In the genomic region with DNA sequence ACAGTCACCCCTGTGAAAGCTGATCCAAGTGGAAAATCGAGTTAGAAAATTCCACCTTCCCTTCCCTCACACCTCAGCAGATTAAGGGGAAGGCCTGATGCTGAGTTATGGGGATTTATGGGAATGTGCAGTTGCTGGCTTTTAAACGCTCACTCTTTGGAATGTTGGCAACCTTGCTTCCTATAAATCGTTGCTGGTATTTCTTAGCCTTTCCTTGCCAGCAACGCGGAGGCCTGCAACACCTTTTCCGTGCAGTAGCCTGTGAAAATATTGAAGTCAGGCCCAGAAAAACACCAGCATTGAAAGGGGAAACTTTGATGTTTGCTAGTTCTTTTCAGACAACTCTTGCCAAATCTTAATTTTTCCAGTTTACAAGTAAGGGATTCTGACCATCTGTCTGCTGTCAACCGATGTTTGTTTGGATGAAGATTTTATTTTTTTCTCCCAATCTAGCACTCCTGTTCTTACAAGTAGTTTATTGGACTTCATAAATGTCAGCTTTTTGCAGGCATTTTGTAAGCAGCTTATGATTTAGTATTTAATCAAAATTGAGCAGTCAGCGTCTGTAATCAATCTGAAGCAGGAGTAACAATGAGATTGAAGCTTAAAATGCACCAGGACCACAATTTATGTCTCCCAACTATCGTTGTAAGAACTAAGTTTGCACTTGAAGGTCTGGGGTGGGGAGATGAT, we compare ENCODE assay signal across 27 cellular contexts.
A peak's percentile ranks its signal among the peaks of the same experiment; 100 is the strongest.
DNase-seq lines count a peak whose midpoint lies in the region; ATAC-seq lines count a peak whose summit lies in the region.
"Had no signal": no experiment of that assay in that cellular context is flagged by ENCODE, and none has a peak within 500 bp of the region (broad histone marks: within the 10 kb centered on the region; RNA-seq: fewer than 3 reads in every experiment).

No MANE protein-coding gene starts in this region.

- peak overlapping the region; percentile 66 for H3K27ac ChIP-seq in muscle layer of colon (ENCODE audit: low read depth, low read length)
- H3K27ac ChIP-seq: foreskin keratinocyte, HL-60, SJSA1, VCaP had no signal

- no peak overlapping the region for H3K9ac ChIP-seq in muscle layer of colon (ENCODE audit: low read length)

- no peaks in the 10 kb centered on the region for H3K9me3 ChIP-seq in muscle layer of colon (ENCODE audit: low read length)

- ATAC-seq in GM21447 (IDR thresholded peaks at IDR 0.05; ENCODE audit: unreplicated experiment), result no peak
- ATAC-seq in HG03571 (IDR thresholded peaks at IDR 0.05; ENCODE audit: unreplicated experiment), result no peak
- ATAC-seq in GM19023 (IDR thresholded peaks at IDR 0.05; ENCODE audit: unreplicated experiment), result no peak
- ATAC-seq: effector memory CD8-positive, alpha-beta T cell; foreskin keratinocyte; stimulated activated effector memory CD8-positive, alpha-beta T cell treated with anti-CD3 and anti-CD28 coated beads, Interleukin-12 subunit alpha, Interleukin-12 subunit beta, amount 100 ng/mL, for 72 hours had no signal

- no peak overlapping the region for H3K4me3 ChIP-seq in muscle layer of colon (ENCODE audit: low read depth in 1 of 2, low read length in 2 of 2)
- H3K4me3 ChIP-seq: SJSA1 had no signal

- peak; percentile 27 for DNase-seq in NCI-H2171 treated with DMSO at 0.1 percent for 48 hours (lab: John Stamatoyannopoulos, UW)
- no peak for DNase-seq in NCI-H2171 (lab: John Stamatoyannopoulos, UW)
- peak; percentile 6 for DNase-seq in dermis blood vessel endothelial cell
- no peak for DNase-seq in NCI-H1436 (lab: John Stamatoyannopoulos, UW)
- DNase-seq: 8988T; activated CD4-positive, alpha-beta T cell treated with anti-CD3 and anti-CD28 coated beads for 4 hours; activated CD8-positive, alpha-beta memory T cell treated with anti-CD3 and anti-CD28 coated beads for 24 hours; activated T-cell treated with anti-CD3 and anti-CD28 coated beads for 4 hours; AML-193; CD4-positive, CD25-positive, alpha-beta regulatory T cell; cortex of kidney; effector memory CD8-positive, alpha-beta T cell; foreskin keratinocyte; head of caudate nucleus; KG1; NCI-H1417 treated with DMSO at 0.1 percent for 48 hours; NCI-H2081; NCI-H748 treated with DMSO at 0.1 percent for 48 hours; stimulated activated CD4-positive, alpha-beta T cell treated with anti-CD3 and anti-CD28 coated beads, Interleukin-4, amount 100 ng/mL, for 4 hours had no signal

- no peaks in the 10 kb centered on the region for H3K36me3 ChIP-seq in muscle layer of colon (ENCODE audit: insufficient read depth, low read length)
- H3K36me3 ChIP-seq: SJSA1 had no signal

- peaks cover 20% of the 10 kb centered on the region for H3K4me1 ChIP-seq in muscle layer of colon (ENCODE audit: insufficient read depth, low read length)
- H3K4me1 ChIP-seq: foreskin keratinocyte, SJSA1 had no signal

- no peaks in the 10 kb centered on the region for H3K27me3 ChIP-seq in muscle layer of colon (ENCODE audit: control insufficient read depth in 1 of 2, insufficient read depth in 2 of 2, low read length in 2 of 2)
- H3K27me3 ChIP-seq: SJSA1 had no signal

Comparison
In these comparisons a context has a peak if more than half of its experiments do, and no peak if none do; other contexts are left out.
1. DNase-seq: peak in NCI-H2171 treated with DMSO at 0.1 percent for 48 hours (single experiment) and dermis blood vessel endothelial cell (single experiment); none in NCI-H2171 (single experiment) and NCI-H1436 (single experiment).